Comparison of ENCODE assay signal across 16 cellular contexts in the genomic region with DNA sequence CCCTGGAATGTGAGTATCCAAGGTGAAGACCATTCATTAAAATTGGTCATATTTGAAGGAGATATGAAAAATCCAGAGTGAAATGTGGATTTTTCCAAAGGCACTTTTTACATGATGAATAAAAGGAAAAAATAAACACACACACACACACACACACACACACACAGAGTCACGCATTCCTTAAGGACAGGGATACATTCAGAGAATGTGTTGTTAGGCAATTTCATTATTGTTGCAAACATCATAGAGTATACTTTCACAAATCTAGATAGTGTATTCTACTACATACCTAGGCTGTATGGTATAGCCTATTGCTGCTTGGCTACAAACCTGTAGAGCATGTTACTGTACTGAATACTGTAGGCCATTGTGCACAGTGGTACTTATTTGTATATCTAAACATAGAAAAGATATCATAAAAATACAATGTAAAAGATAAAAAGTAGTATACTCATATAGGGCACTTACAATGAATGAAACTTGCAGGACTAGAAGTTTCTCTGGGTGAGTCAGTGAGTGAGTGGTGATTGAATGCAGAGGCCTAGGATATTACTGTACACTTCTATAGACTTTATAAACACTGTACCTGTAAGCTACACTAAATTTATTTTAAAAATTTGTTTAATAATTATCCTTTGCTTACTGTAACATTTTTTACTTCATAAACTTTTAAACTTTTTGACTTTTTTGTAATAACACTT.
"Had no signal": no experiment of that assay in that cellular context is flagged by ENCODE, and none has a peak within 500 bp of the region (broad histone marks: within the 10 kb centered on the region; RNA-seq: fewer than 3 reads in every experiment).

No MANE protein-coding gene starts in this region.

- DNase-seq: activated CD4-positive, alpha-beta memory T cell treated with anti-CD3 and anti-CD28 coated beads for 36 hours; activated CD4-positive, CD25-positive, alpha-beta regulatory T cell treated with anti-CD3 and anti-CD28 coated beads, Interleukin-2, amount 50 U/mL, for 72 hours; activated naive CD4-positive, alpha-beta T cell; amniotic stem cell; body of pancreas; endodermal cell; heart left ventricle; left lung; mesenchymal stem cell; stimulated activated CD4-positive, alpha-beta T cell treated with anti-CD3 and anti-CD28 coated beads, Interleukin-4, amount 100 ng/mL, for 1 hour; stimulated activated CD8-positive, alpha-beta memory T cell treated with anti-CD3 and anti-CD28 coated beads, Interleukin-4, amount 100 ng/mL, for 48 hours; stomach; T-helper 9 cell; uterus had no signal

- H3K4me3 Mint-ChIP-seq: activated CD4-positive, alpha-beta memory T cell treated with anti-CD3 and anti-CD28 coated beads for 36 hours; endodermal cell; neural crest cell had no signal

- ATAC-seq: body of pancreas, heart left ventricle, left lung had no signal

- H3K4me1 ChIP-seq: esophagus muscularis mucosa, left lung, stomach, uterus had no signal

- H3K4me3 ChIP-seq: body of pancreas, esophagus muscularis mucosa, heart left ventricle, left lung, stomach, uterus had no signal

- H3K27ac Mint-ChIP-seq: activated CD4-positive, alpha-beta memory T cell treated with anti-CD3 and anti-CD28 coated beads for 36 hours; endodermal cell had no signal

- H3K27me3 ChIP-seq: body of pancreas, esophagus muscularis mucosa, heart left ventricle, left lung, stomach, uterus had no signal

- H3K4me1 Mint-ChIP-seq: neural crest cell had no signal

- H3K9me3 ChIP-seq: body of pancreas, esophagus muscularis mucosa, left lung, stomach, uterus had no signal

- H3K27me3 Mint-ChIP-seq: activated CD4-positive, alpha-beta memory T cell treated with anti-CD3 and anti-CD28 coated beads for 36 hours had no signal

- H3K36me3 ChIP-seq: heart left ventricle, left lung, stomach, uterus had no signal
